17 cellular contexts compared by ENCODE assay signal in genomic region chr21:25927195-25927880, GRCh38.
DNase-seq lines count a peak whose midpoint lies in the region; ATAC-seq and TF ChIP-seq lines count a peak whose summit lies in the region.
"Had no signal": no experiment of that assay in that cellular context is flagged by ENCODE, and none has a peak within 500 bp of the region (broad histone marks: within the 10 kb centered on the region; RNA-seq: fewer than 3 reads in every experiment).

No MANE protein-coding gene starts in this region.

- H3K4me1 ChIP-seq in heart right ventricle: peaks cover 8 to 73% (median 35%) of the 10 kb centered on the region in 9 donors
- peaks cover 19% of the 10 kb centered on the region for H3K4me1 ChIP-seq in right cardiac atrium (ENCODE audit: control insufficient read depth, insufficient read depth, low read length)
- peaks cover 18 to 35% of the 10 kb centered on the region in 2 donors for H3K4me1 ChIP-seq in gastrocnemius medialis
- H3K4me1 ChIP-seq in uterus: peaks cover 0 to 5% of the 10 kb centered on the region in 2 donors
- H3K4me1 ChIP-seq: A549 had no signal

- H3K36me3 ChIP-seq in heart right ventricle (no peaks in the 10 kb centered on the region), gastrocnemius medialis (no peaks in the 10 kb centered on the region), uterus (no peaks in the 10 kb centered on the region)
- H3K36me3 ChIP-seq: SJSA1 had no signal

- ATAC-seq in heart right ventricle (peak in 7 of 8 donors; percentile 13 to 54 (median 23)), Right ventricle myocardium inferior (no peak), right cardiac atrium (no peak), gastrocnemius medialis (peak; percentile 18 to 19), HG02763 (IDR thresholded peaks at IDR 0.05; ENCODE audit: unreplicated experiment) (no peak), GM18505 (IDR thresholded peaks at IDR 0.05; ENCODE audit: unreplicated experiment) (no peak)
- ATAC-seq: A549; activated CD4-positive, CD25-positive, alpha-beta regulatory T cell treated with anti-CD3 and anti-CD28 coated beads, Interleukin-2, amount 50 U/mL, for 24 hours had no signal

- no peaks in the 10 kb centered on the region for H3K9me3 ChIP-seq in heart right ventricle
- H3K9me3 ChIP-seq in right cardiac atrium (ENCODE audit: control insufficient read depth, low read length): no peaks in the 10 kb centered on the region
- H3K9me3 ChIP-seq in gastrocnemius medialis: no peaks in the 10 kb centered on the region
- no peaks in the 10 kb centered on the region for H3K9me3 ChIP-seq in uterus
- H3K9me3 ChIP-seq: A549, SJSA1 had no signal

- in situ Hi-C loops in gastrocnemius medialis (cut with MboI; ENCODE audit: low sequenced_read_pairs in 4 of 4): no loop called here

- no peak for TF ChIP-seq CTCF in heart right ventricle (IDR thresholded peaks at IDR 0.05)
- no peak for TF ChIP-seq CTCF in gastrocnemius medialis (IDR thresholded peaks at IDR 0.05 in 4 of 5, conservative IDR thresholded peaks at IDR 0.05 in 1 of 5)
- no peak for TF ChIP-seq CTCF in uterus (IDR thresholded peaks at IDR 0.05)

- H3K27ac ChIP-seq in heart right ventricle: peak overlapping the region; percentile 43 to 91 (median 63)
- peak overlapping the region; percentile 61 for H3K27ac ChIP-seq in right cardiac atrium (ENCODE audit: low read length)
- peak overlapping the region; percentile 60 to 80 (median 74) for H3K27ac ChIP-seq in gastrocnemius medialis
- peak overlapping the region; percentile 53 to 84 for H3K27ac ChIP-seq in uterus
- H3K27ac ChIP-seq: A549, C4-2B, SJSA1 had no signal

- no peak for DNase-seq in heart right ventricle
- no peak for DNase-seq in Right ventricle myocardium inferior (ENCODE audit: missing footprints)
- no peak for DNase-seq in right cardiac atrium
- DNase-seq in gastrocnemius medialis: no peak
- DNase-seq in uterus: no peak
- DNase-seq in stimulated activated CD4-positive, alpha-beta T cell treated with anti-CD3 and anti-CD28 coated beads, Interleukin-4, amount 100 ng/mL, for 4 hours: no peak
- DNase-seq: kidney glomerular epithelial cell; NCI-H1417 treated with DMSO at 0.1 percent for 48 hours; NCI-H526 treated with DMSO at 0.1 percent for 48 hours; OCI-M1; stimulated activated CD4-positive, alpha-beta T cell treated with anti-CD3 and anti-CD28 coated beads, Interleukin-2, amount 100 ng/mL, for 48 hours had no signal

- H3K27me3 ChIP-seq in heart right ventricle (no peaks in the 10 kb centered on the region), right cardiac atrium (ENCODE audit: control insufficient read depth, insufficient read depth) (no peaks in the 10 kb centered on the region), gastrocnemius medialis (no peaks in the 10 kb centered on the region), uterus (no peaks in the 10 kb centered on the region)
- H3K27me3 ChIP-seq: SJSA1 had no signal

- H3K4me3 ChIP-seq in heart right ventricle (no peak overlapping the region), right cardiac atrium (ENCODE audit: low read length) (no peak overlapping the region), gastrocnemius medialis (no peak overlapping the region), uterus (no peak overlapping the region)
- H3K4me3 ChIP-seq: A549, SJSA1 had no signal

- TF ChIP-seq POLR2A in gastrocnemius medialis (IDR thresholded peaks at IDR 0.05): no peak
- TF ChIP-seq POLR2A in uterus (IDR thresholded peaks at IDR 0.05): no peak
- TF ChIP-seq POLR2A in GM18505 (IDR thresholded peaks at IDR 0.05; ENCODE audit: borderline replicate concordance, extremely low read depth, insufficient read depth, insufficient read length): no peak

- 63 to 64% methylated on average over 6 of the region's 6 CpGs for WGBS in heart right ventricle, 2 donors
- WGBS in right cardiac atrium: 68% methylated on average over 6 of the region's 6 CpGs

- intact Hi-C loops in heart right ventricle (cut with DNase I): loop anchor here in 1 of 10 donors (5.0 kb wide), 1 partner anchor 55 kb away; no protein-coding TSS in a partner anchor
- intact Hi-C loops in Right ventricle myocardium inferior (cut with DNase I): loop anchor here (5.0 kb wide), 1 partner anchor 55 kb away; no protein-coding TSS in a partner anchor
- intact Hi-C loops in right cardiac atrium (cut with DNase I): no loop called here
- intact Hi-C loops in gastrocnemius medialis (cut with DNase I; ENCODE audit: low total_unique reads): no loop called here
- intact Hi-C loops in uterus (cut with DNase I; ENCODE audit: low total_unique reads): no loop called here

Comparison
In these comparisons a context has a peak if more than half of its experiments do, and no peak if none do; other contexts are left out.
1. ATAC-seq: peak in heart right ventricle (7 of 8) and gastrocnemius medialis (2 of 2); none in Right ventricle myocardium inferior (single experiment), right cardiac atrium (0 of 2), HG02763 (single experiment) and GM18505 (single experiment).
2. Peak in every context shown above with its lines, with median percentiles within 50 percentile points of each other: H3K27ac ChIP-seq.